ENCODE assay signal across 14 cellular contexts in genomic region chr3:134326126-134326525, GRCh38. TPM values are rescaled to one million over a fixed set of nuclear protein-coding genes. Genes with fewer than 3 reads are reported as not detected.
DNase-seq lines count a peak whose midpoint lies in the region; ATAC-seq and TF ChIP-seq lines count a peak whose summit lies in the region.
"Had no signal": no experiment of that assay in that cellular context is flagged by ENCODE, and none has a peak within 500 bp of the region (broad histone marks: within the 10 kb centered on the region; RNA-seq: fewer than 3 reads in every experiment).

No MANE protein-coding gene starts in this region.

- DNase-seq in Right ventricle myocardium inferior (ENCODE audit: missing footprints), result no peak
- DNase-seq in left cardiac atrium, result no peak
- DNase-seq in epithelial cell of prostate (ENCODE audit: low read depth, low spot score), result no peak
- DNase-seq in RKO (ENCODE audit: low spot score), result no peak
- no peak for DNase-seq in ureter (ENCODE audit: low spot score)
- DNase-seq in activated T-cell treated with anti-CD3 and anti-CD28 coated beads, Interleukin-2, amount 50 U/mL, for 72 hours, result no peak
- DNase-seq: activated CD4-positive, alpha-beta T cell treated with anti-CD3 and anti-CD28 coated beads for 1 hour; activated naive CD4-positive, alpha-beta T cell treated with Interleukin-2 at 50 U/mL for 16 hours; DND-41; natural killer cell; NCI-H2171 treated with DMSO at 0.1 percent for 48 hours; stimulated activated CD4-positive, alpha-beta T cell treated with anti-CD3 and anti-CD28 coated beads, Interleukin-2, amount 100 ng/mL, for 24 hours had no signal

- intact Hi-C loops in Right ventricle myocardium inferior (cut with DNase I), result no loop called here
- intact Hi-C loops in left cardiac atrium (cut with DNase I), result no loop called here

- no peak overlapping the region for H3K4me3 Mint-ChIP-seq in nephron
- H3K4me3 Mint-ChIP-seq in activated T-cell treated with anti-CD3 and anti-CD28 coated beads, Interleukin-2, amount 50 U/mL, for 72 hours, result no peak overlapping the region
- H3K4me3 Mint-ChIP-seq: natural killer cell had no signal

- no peaks in the 10 kb centered on the region for H3K36me3 Mint-ChIP-seq in nephron (ENCODE audit: low read depth)
- H3K36me3 Mint-ChIP-seq in activated T-cell treated with anti-CD3 and anti-CD28 coated beads, Interleukin-2, amount 50 U/mL, for 72 hours (ENCODE audit: insufficient read depth in 2 of 2), result no peaks in the 10 kb centered on the region
- H3K36me3 Mint-ChIP-seq: natural killer cell had no signal

- peaks cover 46% of the 10 kb centered on the region for H3K4me1 Mint-ChIP-seq in nephron
- H3K4me1 Mint-ChIP-seq in activated T-cell treated with anti-CD3 and anti-CD28 coated beads, Interleukin-2, amount 50 U/mL, for 72 hours (ENCODE audit: low read depth), result peaks cover 3% of the 10 kb centered on the region
- H3K4me1 Mint-ChIP-seq: natural killer cell had no signal

- peak overlapping the region; percentile 100 for H3K27ac ChIP-seq in epithelial cell of prostate

- peaks cover 3% of the 10 kb centered on the region for H3K27me3 Mint-ChIP-seq in nephron (ENCODE audit: low read depth)
- peaks cover 7% of the 10 kb centered on the region for H3K27me3 Mint-ChIP-seq in activated T-cell treated with anti-CD3 and anti-CD28 coated beads, Interleukin-2, amount 50 U/mL, for 72 hours (ENCODE audit: low read depth)

- TF ChIP-seq CTCF in nephron (IDR thresholded peaks at IDR 0.05; ENCODE audit: unreplicated experiment in 3 of 3), result no peak

- ATAC-seq in Right ventricle myocardium inferior, result peak; percentile 18
- no peak for ATAC-seq in left cardiac atrium
- no peak for ATAC-seq in GM18519 (IDR thresholded peaks at IDR 0.05; ENCODE audit: low FRiP score, unreplicated experiment)
- ATAC-seq in activated T-cell treated with anti-CD3 and anti-CD28 coated beads, Interleukin-2, amount 50 U/mL, for 72 hours (replicated peaks in 1 of 2), result no peak
- ATAC-seq: natural killer cell had no signal

- H3K9me3 Mint-ChIP-seq in nephron, result no peaks in the 10 kb centered on the region
- no peaks in the 10 kb centered on the region for H3K9me3 Mint-ChIP-seq in activated T-cell treated with anti-CD3 and anti-CD28 coated beads, Interleukin-2, amount 50 U/mL, for 72 hours
- H3K9me3 Mint-ChIP-seq: natural killer cell had no signal

- peak overlapping the region; percentile 30 to 73 (median 61) for H3K27ac Mint-ChIP-seq in nephron
- no peak overlapping the region for H3K27ac Mint-ChIP-seq in activated T-cell treated with anti-CD3 and anti-CD28 coated beads, Interleukin-2, amount 50 U/mL, for 72 hours
- H3K27ac Mint-ChIP-seq: natural killer cell had no signal

RNA-seq across cellular contexts. Expression of gene AMOTL2, which starts 48.1 kb away (rescaled TPM):
- 61.9 TPM for total RNA-seq in Right ventricle myocardium inferior
- 10 to 100 TPM; 47.9 to 59.3 TPM for total RNA-seq in left cardiac atrium
- total RNA-seq in ureter, result 76.2 TPM
- total RNA-seq in activated T-cell treated with anti-CD3 and anti-CD28 coated beads, Interleukin-2, amount 50 U/mL, for 72 hours, result under 1 TPM in 1 of 2 donors, not detected in 1; 0.07 TPM
- total RNA-seq: natural killer cell had no signal

Comparison
In these comparisons a context has a peak if more than half of its experiments do, and no peak if none do; other contexts are left out.
1. RNA of gene AMOTL2, which starts 48.1 kb away (total RNA-seq): 76.2 TPM in ureter (single experiment), 61.9 TPM in Right ventricle myocardium inferior (single experiment) and 47.9 to 59.3 TPM in left cardiac atrium; 0.07 TPM in activated T-cell treated with anti-CD3 and anti-CD28 coated beads, Interleukin-2, amount 50 U/mL, for 72 hours; every median in the first group is over 10 times any median in the second.